ENCODE assay signal across 15 cellular contexts in genomic region chr4:17619416-17620105, GRCh38. TPM values are rescaled to one million over a fixed set of nuclear protein-coding genes. Genes with fewer than 3 reads are reported as not detected.
DNase-seq lines count a peak whose midpoint lies in the region; ATAC-seq and TF ChIP-seq lines count a peak whose summit lies in the region.
"Had no signal": no experiment of that assay in that cellular context is flagged by ENCODE, and none has a peak within 500 bp of the region (broad histone marks: within the 10 kb centered on the region; RNA-seq: fewer than 3 reads in every experiment).

No MANE protein-coding gene starts in this region.

- peak overlapping the region; percentile 76 for H3K27ac Mint-ChIP-seq in activated CD4-positive, alpha-beta T cell treated with anti-CD3 and anti-CD28 coated beads for 36 hours

- POLR2A ChIA-PET in activated CD4-positive, alpha-beta T cell treated with anti-CD3 and anti-CD28 coated beads for 36 hours (lab: Charles Lee), result interaction anchor here (1.1 kb wide), 1 partner anchor 191 kb away, joined by 5 read pairs; no protein-coding TSS in a partner anchor

- no peaks in the 10 kb centered on the region for H3K27me3 Mint-ChIP-seq in activated CD4-positive, alpha-beta T cell treated with anti-CD3 and anti-CD28 coated beads for 36 hours

- no peaks in the 10 kb centered on the region for H3K9me2 ChIP-seq in Loucy (replicated peaks; ENCODE audit: low read depth, low read length)

- H3K9ac ChIP-seq in Loucy (ENCODE audit: low read depth, low read length, poor library complexity, severe bottlenecking), result peak overlapping the region; percentile 67

- intact Hi-C loops in activated CD4-positive, alpha-beta T cell treated with anti-CD3 and anti-CD28 coated beads for 36 hours (cut with DNase I, micrococcal nuclease), result loop anchor here in 1 of 2 experiments (10.0 kb wide), 1 partner anchor 1395 kb away; the partner anchor contains the start of gene TAPT1

- peaks cover 65% of the 10 kb centered on the region for H4K20me1 ChIP-seq in Loucy (ENCODE audit: insufficient read depth, low read length, poor library complexity, severe bottlenecking)
- peaks cover 59% of the 10 kb centered on the region for H4K20me1 ChIP-seq in osteoblast (ENCODE audit: insufficient read depth, low read length)

- CTCF ChIA-PET in activated CD4-positive, alpha-beta T cell treated with anti-CD3 and anti-CD28 coated beads for 36 hours (lab: Charles Lee), result interaction anchor here (0.6 to 1.2 kb wide), 2 partner anchors 70 to 113 kb away, joined by 4 to 5 read pairs; no protein-coding TSS in a partner anchor

- no peak overlapping the region for H2AFZ ChIP-seq in Loucy (ENCODE audit: low read length)
- no peak overlapping the region for H2AFZ ChIP-seq in osteoblast (ENCODE audit: low read length)

- H3K4me2 ChIP-seq in Loucy (ENCODE audit: low read depth, low read length, poor library complexity, severe bottlenecking) (peak overlapping the region; percentile 94), osteoblast (ENCODE audit: insufficient read depth, low read length) (peak overlapping the region; percentile 30)

- peaks cover 62% of the 10 kb centered on the region for H3K36me3 Mint-ChIP-seq in activated CD4-positive, alpha-beta T cell treated with anti-CD3 and anti-CD28 coated beads for 36 hours (ENCODE audit: low read depth)

- no peaks in the 10 kb centered on the region for H3K9me3 ChIP-seq in Loucy (ENCODE audit: insufficient read depth, low read depth, low read length)
- H3K9me3 ChIP-seq in osteoblast (ENCODE audit: low read depth, low read length), result no peaks in the 10 kb centered on the region
- H3K9me3 ChIP-seq: heart left ventricle, SJSA1 had no signal

- no peaks in the 10 kb centered on the region for H3K9me3 Mint-ChIP-seq in activated CD4-positive, alpha-beta T cell treated with anti-CD3 and anti-CD28 coated beads for 36 hours (ENCODE audit: low read depth)

- H3K4me3 ChIP-seq in Loucy (ENCODE audit: low read length, poor library complexity, severe bottlenecking), result peak overlapping the region; percentile 92
- no peak overlapping the region for H3K4me3 ChIP-seq in choroid plexus epithelial cell (ENCODE audit: low read depth, low read length)
- H3K4me3 ChIP-seq in osteoblast (ENCODE audit: insufficient read depth, low read length), result no peak overlapping the region
- H3K4me3 ChIP-seq: heart left ventricle, SJSA1 had no signal

- no peak overlapping the region for H3K4me3 Mint-ChIP-seq in activated CD4-positive, alpha-beta T cell treated with anti-CD3 and anti-CD28 coated beads for 36 hours

- H3K4me1 Mint-ChIP-seq in activated CD4-positive, alpha-beta T cell treated with anti-CD3 and anti-CD28 coated beads for 36 hours, result peaks cover 43% of the 10 kb centered on the region

- peaks cover 50% of the 10 kb centered on the region for H3K36me3 ChIP-seq in Loucy (ENCODE audit: insufficient read depth, low read length)
- peaks cover 50% of the 10 kb centered on the region for H3K36me3 ChIP-seq in osteoblast (ENCODE audit: insufficient read depth, low read length)

- TF ChIP-seq CTCF in Loucy (conservative IDR thresholded peaks at IDR 0.05; ENCODE audit: low read length), result no peak
- no peak for TF ChIP-seq CTCF in choroid plexus epithelial cell (conservative IDR thresholded peaks at IDR 0.05; ENCODE audit: low read depth, low read length)
- no peak for TF ChIP-seq CTCF in osteoblast (IDR thresholded peaks at IDR 0.05; ENCODE audit: extremely low read depth, low read depth, low read length)

- no peaks in the 10 kb centered on the region for H3F3A ChIP-seq in Loucy (ENCODE audit: low read depth)

- peaks cover 41% of the 10 kb centered on the region for H3K4me1 ChIP-seq in Loucy (ENCODE audit: insufficient read depth, low read length, poor library complexity, severe bottlenecking)
- H3K4me1 ChIP-seq in osteoblast (ENCODE audit: insufficient read depth, low read length), result peaks cover 26% of the 10 kb centered on the region
- H3K4me1 ChIP-seq: SJSA1 had no signal

- H3K27me3 ChIP-seq in Loucy (ENCODE audit: insufficient read depth, low read length, poor library complexity, severe bottlenecking), result no peaks in the 10 kb centered on the region
- H3K27me3 ChIP-seq in osteoblast (ENCODE audit: insufficient read depth, low read length), result no peaks in the 10 kb centered on the region
- H3K27me3 ChIP-seq: heart left ventricle, SJSA1 had no signal

- H3K27ac ChIP-seq in osteoblast (ENCODE audit: low read depth, low read length), result peak overlapping the region; percentile 50
- H3K27ac ChIP-seq: heart left ventricle, SJSA1 had no signal

- no peak for ATAC-seq in activated CD4-positive, alpha-beta T cell treated with anti-CD3 and anti-CD28 coated beads for 36 hours
- ATAC-seq in GM21529 (IDR thresholded peaks at IDR 0.05; ENCODE audit: unreplicated experiment), result no peak

- peaks cover 95% of the 10 kb centered on the region for H3K79me2 ChIP-seq in Loucy (ENCODE audit: insufficient read depth, low read length)
- peaks cover 86% of the 10 kb centered on the region for H3K79me2 ChIP-seq in osteoblast (ENCODE audit: insufficient read depth, low read length)

- DNase-seq in activated CD4-positive, alpha-beta T cell treated with anti-CD3 and anti-CD28 coated beads for 36 hours, result no peak
- no peak for DNase-seq in activated CD4-positive, alpha-beta T cell treated with anti-CD3 and anti-CD28 coated beads, Interleukin-2, amount 50 U/mL, for 1 hour
- DNase-seq in choroid plexus epithelial cell (ENCODE audit: low read depth), result peak; percentile 77
- DNase-seq in osteoblast (ENCODE audit: insufficient read length, low spot score, missing footprints), result peak; percentile 60
- no peak for DNase-seq in islet precursor cell
- DNase-seq in DMS79 treated with DMSO at 0.1 percent for 48 hours (lab: John Stamatoyannopoulos, UW), result no peak
- DNase-seq: ACHN; activated CD4-positive, CD25-positive, alpha-beta regulatory T cell; heart left ventricle; NCI-H146; NCI-H82; stimulated activated CD8-positive, alpha-beta memory T cell treated with anti-CD3 and anti-CD28 coated beads, Interleukin-4, amount 100 ng/mL, for 48 hours had no signal

RNA-seq across cellular contexts. Expression of gene MED28, which starts 5.1 kb away (rescaled TPM):
- total RNA-seq in activated CD4-positive, alpha-beta T cell treated with anti-CD3 and anti-CD28 coated beads for 36 hours, result 10 to 100 TPM; 43.0 to 58.0 TPM
- total RNA-seq in osteoblast, result 10.9 and 13.3 TPM in 2 replicates

RNA-seq across cellular contexts. Expression of gene LAP3, which starts 42.6 kb away (rescaled TPM):
- 100 to 1,000 TPM; 126 to 128 TPM for total RNA-seq in activated CD4-positive, alpha-beta T cell treated with anti-CD3 and anti-CD28 coated beads for 36 hours
- total RNA-seq in osteoblast, result 128 and 137 TPM in 2 replicates

Comparison
In these comparisons a context has a peak if more than half of its experiments do, and no peak if none do; other contexts are left out.
1. DNase-seq: peak in choroid plexus epithelial cell (single experiment) and osteoblast (single experiment); none in activated CD4-positive, alpha-beta T cell treated with anti-CD3 and anti-CD28 coated beads for 36 hours (single experiment), activated CD4-positive, alpha-beta T cell treated with anti-CD3 and anti-CD28 coated beads, Interleukin-2, amount 50 U/mL, for 1 hour (single experiment), islet precursor cell (single experiment) and DMS79 treated with DMSO at 0.1 percent for 48 hours (single experiment).